Comparison of ENCODE assay signal across 11 cellular contexts in genomic region chr2:110994250-110994961, GRCh38.
DNase-seq lines count a peak whose midpoint lies in the region; ATAC-seq, FAIRE-seq and TF ChIP-seq lines count a peak whose summit lies in the region.
"Had no signal": no experiment of that assay in that cellular context is flagged by ENCODE, and none has a peak within 500 bp of the region (broad histone marks: within the 10 kb centered on the region; RNA-seq: fewer than 3 reads in every experiment).

No MANE protein-coding gene starts in this region.

- no peaks in the 10 kb centered on the region for H3K79me2 ChIP-seq in astrocyte (ENCODE audit: insufficient read depth, low read length)

- H3K4me1 Mint-ChIP-seq in astrocyte (ENCODE audit: low read depth, unreplicated experiment), result peaks cover 4% of the 10 kb centered on the region

- H3K27ac ChIP-seq in astrocyte (ENCODE audit: low read depth, low read length), result no peak overlapping the region
- H3K27ac ChIP-seq: 22Rv1 had no signal

- H2AFZ ChIP-seq in astrocyte (ENCODE audit: low read depth, low read length), result no peak overlapping the region

- H3K9ac ChIP-seq in astrocyte (ENCODE audit: low read length), result no peak overlapping the region

- ATAC-seq in HG03342 (IDR thresholded peaks at IDR 0.05; ENCODE audit: unreplicated experiment) (no peak), GM21786 (IDR thresholded peaks at IDR 0.05; ENCODE audit: unreplicated experiment) (no peak)

- TF ChIP-seq CTCF in NB4 (IDR thresholded peaks at IDR 0.05; ENCODE audit: low read depth, low read length) (no peak), astrocyte (IDR thresholded peaks at IDR 0.05; ENCODE audit: insufficient read depth, low read depth, low read length) (no peak)

- no peak overlapping the region for H3K27ac Mint-ChIP-seq in astrocyte (ENCODE audit: unreplicated experiment)

- H3K9me3 ChIP-seq in astrocyte (ENCODE audit: insufficient read depth, low read depth, low read length), result no peaks in the 10 kb centered on the region

- H4K20me1 ChIP-seq in astrocyte (ENCODE audit: insufficient read depth, low read length), result no peaks in the 10 kb centered on the region

- peak; percentile 52 for DNase-seq in DMS53 (lab: John Stamatoyannopoulos, UW)
- DNase-seq in DMS53 treated with DMSO at 0.1 percent for 48 hours (lab: John Stamatoyannopoulos, UW; ENCODE audit: unreplicated experiment), result no peak
- peak; percentile 95 for DNase-seq in NB4 (ENCODE audit: low read depth)
- DNase-seq in astrocyte (ENCODE audit: low read depth), result no peak
- DNase-seq in renal cortical epithelial cell (ENCODE audit: low read depth), result peak; percentile 62
- DNase-seq in HT-29 (ENCODE audit: low spot score), result no peak
- DNase-seq: NCI-H510A, SW 1271 had no signal

- peaks cover 3% of the 10 kb centered on the region for H3K27me3 Mint-ChIP-seq in astrocyte (ENCODE audit: low read depth, unreplicated experiment)

- peak overlapping the region; percentile 12 for H3K4me3 ChIP-seq in NB4 (ENCODE audit: low read depth, low read length)
- H3K4me3 ChIP-seq in astrocyte (ENCODE audit: insufficient read depth, low read depth, low read length), result no peak overlapping the region

- TF ChIP-seq POLR2A in NB4 (IDR thresholded peaks at IDR 0.05; ENCODE audit: extremely low read depth, insufficient read length), result no peak

- no peak overlapping the region for H3K4me2 ChIP-seq in astrocyte (ENCODE audit: low read length)

- FAIRE-seq in astrocyte (lab: Jason Lieb, UNC), result no peak

- H3K36me3 ChIP-seq in astrocyte (ENCODE audit: insufficient read depth, low read length), result no peaks in the 10 kb centered on the region

- peaks cover 2% of the 10 kb centered on the region for H3K9me3 Mint-ChIP-seq in astrocyte (ENCODE audit: unreplicated experiment)

- peak overlapping the region; percentile 24 for H3K4me3 Mint-ChIP-seq in astrocyte (ENCODE audit: unreplicated experiment)

- H3K27me3 ChIP-seq in astrocyte (ENCODE audit: insufficient read depth, low read length), result peaks cover 21% of the 10 kb centered on the region

- no peaks in the 10 kb centered on the region for H3K4me1 ChIP-seq in astrocyte (ENCODE audit: insufficient read depth, low read length)

- H3K36me3 Mint-ChIP-seq in astrocyte (ENCODE audit: low read depth, unreplicated experiment), result no peaks in the 10 kb centered on the region

Comparison
In these comparisons a context has a peak if more than half of its experiments do, and no peak if none do; other contexts are left out.
1. DNase-seq: peak in DMS53 (single experiment), NB4 (single experiment) and renal cortical epithelial cell (single experiment); none in DMS53 treated with DMSO at 0.1 percent for 48 hours (single experiment), astrocyte (single experiment) and HT-29 (single experiment).